In the genomic region with DNA sequence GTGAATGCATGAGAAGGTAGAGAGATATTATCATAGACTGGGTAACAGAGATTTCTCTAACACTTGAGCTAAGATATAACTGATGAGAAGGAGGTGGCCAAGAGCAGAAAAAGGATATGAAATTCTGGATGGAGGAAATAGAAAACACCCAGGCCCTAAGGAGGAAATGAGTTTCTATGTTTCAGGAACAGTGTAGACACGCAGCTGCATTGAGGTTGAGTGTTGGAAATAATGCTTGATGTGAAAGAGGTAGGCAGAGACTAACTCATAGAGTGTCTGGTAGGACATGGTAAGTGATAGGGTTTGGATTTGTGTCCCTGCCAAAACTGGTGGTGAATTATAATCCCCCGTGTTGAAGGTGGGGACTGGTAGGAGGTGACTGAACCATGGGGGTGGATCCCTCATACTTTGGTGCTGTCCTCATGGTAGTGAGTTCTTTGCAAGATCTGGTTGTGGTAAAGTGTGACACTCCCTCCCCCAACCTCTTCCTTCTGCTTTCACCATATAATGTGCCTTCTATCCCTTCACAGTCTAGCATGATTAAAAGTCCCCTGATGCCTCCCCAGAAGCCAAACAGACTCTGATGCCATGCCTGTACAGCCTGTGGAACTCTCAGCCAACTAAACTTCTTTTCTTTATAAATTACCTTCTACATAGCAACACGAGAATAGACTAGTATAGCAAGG, we compare ENCODE assay signal across 10 cellular contexts.
"Had no signal": no experiment of that assay in that cellular context is flagged by ENCODE, and none has a peak within 500 bp of the region (broad histone marks: within the 10 kb centered on the region; RNA-seq: fewer than 3 reads in every experiment).

No MANE protein-coding gene starts in this region.

- H3K9me3 ChIP-seq: tibial artery had no signal

- DNase-seq: activated CD4-positive, alpha-beta memory T cell treated with anti-CD3 and anti-CD28 coated beads for 36 hours; activated gamma-delta T cell; activated T-cell treated with anti-CD3 and anti-CD28 coated beads, Interleukin-2, amount 50 U/mL, for 48 hours; amygdala; brain microvascular endothelial cell; endodermal cell; nephron progenitor cell; stimulated activated CD4-positive, alpha-beta T cell treated with anti-CD3 and anti-CD28 coated beads, Interleukin-15, amount 100 ng/mL, for 24 hours; tibial artery had no signal

- H3K27me3 ChIP-seq: brain microvascular endothelial cell, tibial artery had no signal

- H3K4me1 ChIP-seq: tibial artery had no signal

- H3K36me3 ChIP-seq: brain microvascular endothelial cell, tibial artery had no signal

- H3K4me3 ChIP-seq: tibial artery had no signal

- H3K27ac ChIP-seq: brain microvascular endothelial cell, tibial artery, VCaP had no signal
